ENCODE assay signal across 1 cellular context in the genomic region with DNA sequence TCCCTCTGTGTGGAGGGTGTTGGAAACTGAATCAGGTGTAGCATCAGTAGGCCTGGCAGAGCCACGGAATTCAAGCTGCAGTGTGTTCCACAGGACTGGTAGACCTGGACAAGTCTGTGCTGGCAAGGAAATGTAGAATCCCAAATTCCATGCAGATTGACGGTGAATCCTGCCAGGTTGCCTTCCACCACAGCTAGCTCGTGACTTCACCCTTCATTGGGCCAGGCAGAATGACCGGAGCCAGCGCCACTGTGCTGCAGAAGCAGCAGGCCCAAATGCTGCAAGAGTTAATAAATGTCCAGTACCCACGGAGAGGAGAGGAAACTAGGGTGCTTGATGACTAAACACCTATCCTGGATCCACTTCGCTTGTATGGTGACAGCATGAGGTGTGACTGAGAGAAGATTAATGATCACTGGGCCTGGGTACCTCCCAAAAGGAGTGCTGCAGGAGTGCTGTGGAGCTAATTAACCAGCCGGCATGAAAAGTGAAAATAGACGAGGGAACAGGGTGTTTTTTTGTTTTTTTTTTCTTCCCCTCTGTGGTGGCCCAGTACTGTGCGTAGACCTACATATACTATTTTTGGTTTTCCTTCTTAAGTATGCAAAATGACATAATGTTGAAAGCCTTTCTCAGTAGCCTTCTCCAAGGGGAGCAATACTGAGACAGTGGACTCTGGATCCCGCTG.
TF ChIP-seq lines count a peak whose summit lies in the region.

No MANE protein-coding gene starts in this region.

TF ChIP-seq in GM12878, 131 proteins besides CTCF, POLR2A, EP300 and RAD21 (continued from another document):
- TF ChIP-seq, protein P1, sequence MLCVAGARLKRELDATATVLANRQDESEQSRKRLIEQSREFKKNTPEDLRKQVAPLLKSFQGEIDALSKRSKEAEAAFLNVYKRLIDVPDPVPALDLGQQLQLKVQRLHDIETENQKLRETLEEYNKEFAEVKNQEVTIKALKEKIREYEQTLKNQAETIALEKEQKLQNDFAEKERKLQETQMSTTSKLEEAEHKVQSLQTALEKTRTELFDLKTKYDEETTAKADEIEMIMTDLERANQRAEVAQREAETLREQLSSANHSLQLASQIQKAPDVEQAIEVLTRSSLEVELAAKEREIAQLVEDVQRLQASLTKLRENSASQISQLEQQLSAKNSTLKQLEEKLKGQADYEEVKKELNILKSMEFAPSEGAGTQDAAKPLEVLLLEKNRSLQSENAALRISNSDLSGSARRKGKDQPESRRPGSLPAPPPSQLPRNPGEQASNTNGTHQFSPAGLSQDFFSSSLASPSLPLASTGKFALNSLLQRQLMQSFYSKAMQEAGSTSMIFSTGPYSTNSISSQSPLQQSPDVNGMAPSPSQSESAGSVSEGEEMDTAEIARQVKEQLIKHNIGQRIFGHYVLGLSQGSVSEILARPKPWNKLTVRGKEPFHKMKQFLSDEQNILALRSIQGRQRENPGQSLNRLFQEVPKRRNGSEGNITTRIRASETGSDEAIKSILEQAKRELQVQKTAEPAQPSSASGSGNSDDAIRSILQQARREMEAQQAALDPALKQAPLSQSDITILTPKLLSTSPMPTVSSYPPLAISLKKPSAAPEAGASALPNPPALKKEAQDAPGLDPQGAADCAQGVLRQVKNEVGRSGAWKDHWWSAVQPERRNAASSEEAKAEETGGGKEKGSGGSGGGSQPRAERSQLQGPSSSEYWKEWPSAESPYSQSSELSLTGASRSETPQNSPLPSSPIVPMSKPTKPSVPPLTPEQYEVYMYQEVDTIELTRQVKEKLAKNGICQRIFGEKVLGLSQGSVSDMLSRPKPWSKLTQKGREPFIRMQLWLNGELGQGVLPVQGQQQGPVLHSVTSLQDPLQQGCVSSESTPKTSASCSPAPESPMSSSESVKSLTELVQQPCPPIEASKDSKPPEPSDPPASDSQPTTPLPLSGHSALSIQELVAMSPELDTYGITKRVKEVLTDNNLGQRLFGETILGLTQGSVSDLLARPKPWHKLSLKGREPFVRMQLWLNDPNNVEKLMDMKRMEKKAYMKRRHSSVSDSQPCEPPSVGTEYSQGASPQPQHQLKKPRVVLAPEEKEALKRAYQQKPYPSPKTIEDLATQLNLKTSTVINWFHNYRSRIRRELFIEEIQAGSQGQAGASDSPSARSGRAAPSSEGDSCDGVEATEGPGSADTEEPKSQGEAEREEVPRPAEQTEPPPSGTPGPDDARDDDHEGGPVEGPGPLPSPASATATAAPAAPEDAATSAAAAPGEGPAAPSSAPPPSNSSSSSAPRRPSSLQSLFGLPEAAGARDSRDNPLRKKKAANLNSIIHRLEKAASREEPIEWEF (IDR thresholded peaks at IDR 0.05; ENCODE audit: insufficient replicate concordance, low read depth, low read length), result no peak
- TF ChIP-seq BCL11A (IDR thresholded peaks at IDR 0.05; ENCODE audit: low read depth, low read length) (no peak), MTA2 (IDR thresholded peaks at IDR 0.05; ENCODE audit: low read depth) (no peak), USF2 (IDR thresholded peaks at IDR 0.05; ENCODE audit: borderline replicate concordance, low read depth, low read length) (no peak), MEF2B (IDR thresholded peaks at IDR 0.05; ENCODE audit: partially characterized antibody, poor library complexity, severe bottlenecking) (no peak), ZNF24 (IDR thresholded peaks at IDR 0.05) (no peak), SIN3A (IDR thresholded peaks at IDR 0.05; ENCODE audit: low read depth, low read length) (no peak), CHD2 (IDR thresholded peaks at IDR 0.05; ENCODE audit: borderline replicate concordance, low read depth, low read length) (no peak), BRCA1 (IDR thresholded peaks at IDR 0.05; ENCODE audit: low read depth, low read length) (no peak), GABPA (IDR thresholded peaks at IDR 0.05; ENCODE audit: low read depth) (no peak), ZNF274 (IDR thresholded peaks at IDR 0.05; ENCODE audit: insufficient read depth, insufficient read length) (no peak), STAT3 (IDR thresholded peaks at IDR 0.05; ENCODE audit: low read depth, low read length) (no peak)
- TF ChIP-seq, protein P2, sequence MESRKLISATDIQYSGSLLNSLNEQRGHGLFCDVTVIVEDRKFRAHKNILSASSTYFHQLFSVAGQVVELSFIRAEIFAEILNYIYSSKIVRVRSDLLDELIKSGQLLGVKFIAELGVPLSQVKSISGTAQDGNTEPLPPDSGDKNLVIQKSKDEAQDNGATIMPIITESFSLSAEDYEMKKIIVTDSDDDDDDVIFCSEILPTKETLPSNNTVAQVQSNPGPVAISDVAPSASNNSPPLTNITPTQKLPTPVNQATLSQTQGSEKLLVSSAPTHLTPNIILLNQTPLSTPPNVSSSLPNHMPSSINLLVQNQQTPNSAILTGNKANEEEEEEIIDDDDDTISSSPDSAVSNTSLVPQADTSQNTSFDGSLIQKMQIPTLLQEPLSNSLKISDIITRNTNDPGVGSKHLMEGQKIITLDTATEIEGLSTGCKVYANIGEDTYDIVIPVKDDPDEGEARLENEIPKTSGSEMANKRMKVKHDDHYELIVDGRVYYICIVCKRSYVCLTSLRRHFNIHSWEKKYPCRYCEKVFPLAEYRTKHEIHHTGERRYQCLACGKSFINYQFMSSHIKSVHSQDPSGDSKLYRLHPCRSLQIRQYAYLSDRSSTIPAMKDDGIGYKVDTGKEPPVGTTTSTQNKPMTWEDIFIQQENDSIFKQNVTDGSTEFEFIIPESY (IDR thresholded peaks at IDR 0.05), result no peak
- TF ChIP-seq, protein P3, sequence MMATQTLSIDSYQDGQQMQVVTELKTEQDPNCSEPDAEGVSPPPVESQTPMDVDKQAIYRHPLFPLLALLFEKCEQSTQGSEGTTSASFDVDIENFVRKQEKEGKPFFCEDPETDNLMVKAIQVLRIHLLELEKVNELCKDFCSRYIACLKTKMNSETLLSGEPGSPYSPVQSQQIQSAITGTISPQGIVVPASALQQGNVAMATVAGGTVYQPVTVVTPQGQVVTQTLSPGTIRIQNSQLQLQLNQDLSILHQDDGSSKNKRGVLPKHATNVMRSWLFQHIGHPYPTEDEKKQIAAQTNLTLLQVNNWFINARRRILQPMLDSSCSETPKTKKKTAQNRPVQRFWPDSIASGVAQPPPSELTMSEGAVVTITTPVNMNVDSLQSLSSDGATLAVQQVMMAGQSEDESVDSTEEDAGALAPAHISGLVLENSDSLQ (IDR thresholded peaks at IDR 0.05), result 0 out of 2 replicates have a peak, but pooled peaks have one; percentile 27
